Comparison of ENCODE assay signal across 15 cellular contexts in genomic region chr10:29063806-29064644, GRCh38.
A peak's percentile ranks its signal among the peaks of the same experiment; 100 is the strongest.
DNase-seq lines count a peak whose midpoint lies in the region; ATAC-seq and TF ChIP-seq lines count a peak whose summit lies in the region.
"Had no signal": no experiment of that assay in that cellular context is flagged by ENCODE, and none has a peak within 500 bp of the region (broad histone marks: within the 10 kb centered on the region; RNA-seq: fewer than 3 reads in every experiment).

No MANE protein-coding gene starts in this region.

- H2BK20ac ChIP-seq in IMR-90 (ENCODE audit: low read depth, low read length) = 0 out of 2 replicates have a peak overlapping the region, but pooled peaks have one; percentile 23

- no peak overlapping the region for H4K5ac ChIP-seq in IMR-90 (ENCODE audit: low read depth, low read length)

- H3K27ac Mint-ChIP-seq in activated CD4-positive, alpha-beta T cell treated with anti-CD3 and anti-CD28 coated beads for 36 hours = no peak overlapping the region
- H3K27ac Mint-ChIP-seq: activated T-helper 17 cell treated with anti-CD3 and anti-CD28 coated beads, Interleukin-2, amount 50 U/mL, for 72 hours had no signal

- H2AK9ac ChIP-seq in IMR-90 (replicated peaks; ENCODE audit: low read depth, low read length, poor library complexity) = no peak overlapping the region

- no peak overlapping the region for H3K23ac ChIP-seq in IMR-90 (ENCODE audit: low read depth, low read length)

- no peaks in the 10 kb centered on the region for H4K20me1 ChIP-seq in IMR-90 (ENCODE audit: insufficient read depth, low read length)
- H4K20me1 ChIP-seq: BLaER1 had no signal

- in situ Hi-C loops in IMR-90 (cut with MboI; ENCODE audit: low sequenced_read_pairs) (no loop called here), brain microvascular endothelial cell (cut with HindIII; ENCODE audit: low pct_ligation_motif_present, low sequenced_read_pairs) (no loop called here)

- BruUV-seq in IMR-90 (replicated peaks; lab: Mats Ljungman, UMichigan) = no TSS peak

- peak overlapping the region; percentile 49; the same call in 1 of the 2 replicates for H3K4me2 ChIP-seq in IMR-90 (ENCODE audit: low read depth, low read length)
- H3K4me2 ChIP-seq: BLaER1 had no signal

- H3K27ac ChIP-seq in AG04450 (ENCODE audit: low read depth, low read length) = no peak overlapping the region
- H3K27ac ChIP-seq in IMR-90 (ENCODE audit: insufficient read depth, low read length) = no peak overlapping the region
- peak overlapping the region; percentile 47 for H3K27ac ChIP-seq in brain microvascular endothelial cell
- H3K27ac ChIP-seq in mesodermal cell (ENCODE audit: low read depth, low read length, severe bottlenecking) = peak overlapping the region; percentile 66
- H3K27ac ChIP-seq in suprapubic skin = no peak overlapping the region
- H3K27ac ChIP-seq: BLaER1, lower lobe of right lung, pancreas had no signal

- H3K9me3 ChIP-seq in AG04450 (ENCODE audit: control insufficient read depth, insufficient read depth, low read length) = no peaks in the 10 kb centered on the region
- no peaks in the 10 kb centered on the region for H3K9me3 ChIP-seq in IMR-90 (ENCODE audit: control insufficient read depth, insufficient read depth, low read length)
- no peaks in the 10 kb centered on the region for H3K9me3 ChIP-seq in mesodermal cell (ENCODE audit: control insufficient read depth, low read length)
- no peaks in the 10 kb centered on the region for H3K9me3 ChIP-seq in suprapubic skin
- H3K9me3 ChIP-seq: BLaER1, lower lobe of right lung, pancreas had no signal

- H3K9ac ChIP-seq in IMR-90 (ENCODE audit: low read depth, low read length) = no peak overlapping the region
- H3K9ac ChIP-seq: BLaER1 had no signal

- H3K4me1 Mint-ChIP-seq in activated CD4-positive, alpha-beta T cell treated with anti-CD3 and anti-CD28 coated beads for 36 hours = no peaks in the 10 kb centered on the region
- H3K4me1 Mint-ChIP-seq: activated T-helper 17 cell treated with anti-CD3 and anti-CD28 coated beads, Interleukin-2, amount 50 U/mL, for 72 hours had no signal

- no CpG with 5 or more reads among the region's 5 CpGs for WGBS in IMR-90 (ENCODE audit: extremely low coverage in 2 of 2, insufficient read length in 1 of 2), 2 experiments
- 67 to 72% methylated on average over 2 to 4 of the region's 5 CpGs for WGBS in mesodermal cell (ENCODE audit: insufficient coverage in 2 of 2), 2 experiments
- 69% methylated on average over 5 of the region's 5 CpGs for WGBS in suprapubic skin

- 0 out of 3 replicates have a peak overlapping the region, but pooled peaks have one; percentile 8 for H2BK15ac ChIP-seq in IMR-90 (ENCODE audit: low read depth, low read length)

- H4K91ac ChIP-seq in IMR-90 (ENCODE audit: insufficient read depth, low read depth, low read length) = no peak overlapping the region; the same call in 1 of the 2 replicates

- H2AK5ac ChIP-seq in IMR-90 (ENCODE audit: low read depth, low read length) = no peak overlapping the region

- H2AFZ ChIP-seq in IMR-90 (replicated peaks; ENCODE audit: low read length, poor library complexity) = peak overlapping the region; percentile 52

- DNase-seq in AG04450 (ENCODE audit: low read depth, low spot score) (no peak), IMR-90 (peak; percentile 52), brain microvascular endothelial cell (peak; percentile 66), suprapubic skin (ENCODE audit: low spot score in 2 of 2) (no peak)
- DNase-seq in activated CD4-positive, alpha-beta T cell treated with anti-CD3 and anti-CD28 coated beads for 36 hours = no peak
- DNase-seq in stimulated activated CD4-positive, alpha-beta T cell treated with anti-CD3 and anti-CD28 coated beads, Interleukin-15, amount 100 ng/mL, for 24 hours = no peak
- DNase-seq: activated CD4-positive, alpha-beta T cell treated with anti-CD3 and anti-CD28 coated beads for 48 hours; DMS79 treated with DMSO at 0.1 percent for 48 hours; hypothalamus; lower lobe of right lung; pancreas had no signal

- TF ChIP-seq EP300 in suprapubic skin (IDR thresholded peaks at IDR 0.05) = no peak

- H3K27me3 ChIP-seq in AG04450 (ENCODE audit: control insufficient read depth, insufficient read depth, low read length) (peaks cover 2% of the 10 kb centered on the region), IMR-90 (ENCODE audit: control insufficient read depth, insufficient read depth, low read length) (peaks cover 7% of the 10 kb centered on the region), brain microvascular endothelial cell (replicated peaks) (no peaks in the 10 kb centered on the region), suprapubic skin (peaks cover 9% of the 10 kb centered on the region)
- H3K27me3 ChIP-seq: BLaER1, pancreas had no signal

- CTCF ChIA-PET in AG04450 (lab: Charles Lee) = interaction anchor here (1.1 kb wide), 1 partner anchor 11 kb away, joined by 4 read pairs; no protein-coding TSS in a partner anchor
- CTCF ChIA-PET in IMR-90 (lab: Yijun Ruan, JAX) = interaction anchor here (1.4 kb wide), 1 partner anchor 387 kb away, joined by 3 read pairs; the partner anchor contains the start of gene BAMBI
- CTCF ChIA-PET in activated CD4-positive, alpha-beta T cell treated with anti-CD3 and anti-CD28 coated beads for 36 hours (lab: Charles Lee) = no interaction called here

- TF ChIP-seq POLR2A in IMR-90 (IDR thresholded peaks at IDR 0.05; ENCODE audit: low read depth, low read length) (no peak), suprapubic skin (IDR thresholded peaks at IDR 0.05) (no peak)

- dilution Hi-C loops in IMR-90 (cut with HindIII; ENCODE audit: low sequenced_read_pairs, unreplicated experiment) = no loop called here

- ATAC-seq in IMR-90 (ENCODE audit: low read depth) = peak; percentile 88
- ATAC-seq in activated CD4-positive, alpha-beta T cell treated with anti-CD3 and anti-CD28 coated beads for 36 hours = no peak
- no peak for ATAC-seq in GM21737 (IDR thresholded peaks at IDR 0.05; ENCODE audit: unreplicated experiment)
- ATAC-seq: activated T-helper 17 cell treated with anti-CD3 and anti-CD28 coated beads, Interleukin-2, amount 50 U/mL, for 72 hours; lower lobe of right lung had no signal

- H2BK120ac ChIP-seq in IMR-90 (ENCODE audit: low read depth, low read length) = peak overlapping the region; percentile 40; the same call in 1 of the 2 replicates

- intact Hi-C loops in IMR-90 (cut with micrococcal nuclease) = loop anchor here (2.0 kb wide), 1 partner anchor 69 kb away; no protein-coding TSS in a partner anchor
- intact Hi-C loops in activated CD4-positive, alpha-beta T cell treated with anti-CD3 and anti-CD28 coated beads for 36 hours (cut with DNase I, micrococcal nuclease) = no loop called here

- H3K36me3 Mint-ChIP-seq in activated CD4-positive, alpha-beta T cell treated with anti-CD3 and anti-CD28 coated beads for 36 hours (ENCODE audit: low read depth) = no peaks in the 10 kb centered on the region

- H3K36me3 ChIP-seq in IMR-90 (ENCODE audit: control insufficient read depth, insufficient read depth, low read length) = no peaks in the 10 kb centered on the region
- no peaks in the 10 kb centered on the region for H3K36me3 ChIP-seq in brain microvascular endothelial cell (replicated peaks)
- H3K36me3 ChIP-seq in mesodermal cell (ENCODE audit: control insufficient read depth, insufficient read depth, low read length) = no peaks in the 10 kb centered on the region
- H3K36me3 ChIP-seq in suprapubic skin = no peaks in the 10 kb centered on the region
- H3K36me3 ChIP-seq: BLaER1, lower lobe of right lung, pancreas had no signal

- no peak overlapping the region for H3K4me3 Mint-ChIP-seq in activated CD4-positive, alpha-beta T cell treated with anti-CD3 and anti-CD28 coated beads for 36 hours
- H3K4me3 Mint-ChIP-seq: activated T-helper 17 cell treated with anti-CD3 and anti-CD28 coated beads, Interleukin-2, amount 50 U/mL, for 72 hours had no signal

- H4K8ac ChIP-seq in IMR-90 (ENCODE audit: low read depth in 2 of 2, low read length in 2 of 2) = peak overlapping the region in 1 of 2 experiments; percentile 54; a peak in 1 of 4 replicates

- no peaks in the 10 kb centered on the region for H3K27me3 Mint-ChIP-seq in activated CD4-positive, alpha-beta T cell treated with anti-CD3 and anti-CD28 coated beads for 36 hours

- H3K9me1 ChIP-seq in IMR-90 (ENCODE audit: insufficient read depth, low read length) = no peaks in the 10 kb centered on the region

- peak overlapping the region; percentile 2 for H2BK5ac ChIP-seq in IMR-90 (ENCODE audit: low read depth, low read length, poor library complexity, severe bottlenecking)

- peak; percentile 43 for TF ChIP-seq RAD21 in IMR-90 (IDR thresholded peaks at IDR 0.05; ENCODE audit: low read length)

- TF ChIP-seq CTCF in AG04450 (IDR thresholded peaks at IDR 0.05; ENCODE audit: low read depth, low read length) = peak; percentile 23; the same call in 1 of the 2 replicates
- TF ChIP-seq CTCF in IMR-90 (conservative IDR thresholded peaks at IDR 0.05; ENCODE audit: low read depth, low read length) = peak; percentile 24; the same call in 1 of the 2 replicates
- TF ChIP-seq CTCF in brain microvascular endothelial cell (IDR thresholded peaks at IDR 0.05; ENCODE audit: low read depth, low read length, missing control alignments) = peak; percentile 12
- no peak for TF ChIP-seq CTCF in suprapubic skin (IDR thresholded peaks at IDR 0.05)

- no peak overlapping the region for H3K56ac ChIP-seq in IMR-90 (ENCODE audit: extremely low read depth, insufficient read depth, low read length)

- no peaks in the 10 kb centered on the region for H3K79me1 ChIP-seq in IMR-90 (ENCODE audit: low read depth in 1 of 2, low read length in 2 of 2)

- H3K4me1 ChIP-seq in IMR-90 (ENCODE audit: control insufficient read depth, insufficient read depth, low read length) = peaks cover 4% of the 10 kb centered on the region; the same call in 1 of the 2 replicates
- peaks cover 25% of the 10 kb centered on the region for H3K4me1 ChIP-seq in mesodermal cell (ENCODE audit: control insufficient read depth, insufficient read depth, low read length, poor library complexity, severe bottlenecking)
- peaks cover 4% of the 10 kb centered on the region for H3K4me1 ChIP-seq in suprapubic skin
- H3K4me1 ChIP-seq: BLaER1, lower lobe of right lung, pancreas had no signal

- no peak overlapping the region for H3K14ac ChIP-seq in IMR-90 (replicated peaks; ENCODE audit: low read depth, low read length)

- H3K4ac ChIP-seq in IMR-90 (ENCODE audit: low read depth, low read length) = no peak overlapping the region

- H3K9me3 Mint-ChIP-seq in activated CD4-positive, alpha-beta T cell treated with anti-CD3 and anti-CD28 coated beads for 36 hours (ENCODE audit: low read depth) = no peaks in the 10 kb centered on the region
- H3K9me3 Mint-ChIP-seq: activated T-helper 17 cell treated with anti-CD3 and anti-CD28 coated beads, Interleukin-2, amount 50 U/mL, for 72 hours had no signal

- no peak overlapping the region for H3K4me3 ChIP-seq in AG04450 (ENCODE audit: low read depth, low read length)
- no peak overlapping the region for H3K4me3 ChIP-seq in IMR-90 (ENCODE audit: insufficient read depth, low read depth, low read length)
- no peak overlapping the region for H3K4me3 ChIP-seq in brain microvascular endothelial cell (ENCODE audit: low read depth, low read length)
- no peak overlapping the region for H3K4me3 ChIP-seq in mesodermal cell (ENCODE audit: extremely low read depth, insufficient read depth, low read length, poor library complexity, severe bottlenecking)
- no peak overlapping the region for H3K4me3 ChIP-seq in suprapubic skin
- H3K4me3 ChIP-seq: BLaER1, lower lobe of right lung, pancreas had no signal

- no peak overlapping the region for H3K18ac ChIP-seq in IMR-90 (ENCODE audit: low read depth, low read length)

- POLR2A ChIA-PET in AG04450 (lab: Yijun Ruan, JAX) = no interaction called here
- POLR2A ChIA-PET in IMR-90 (lab: Charles Lee; ENCODE audit: unreplicated experiment) = no interaction called here
- POLR2A ChIA-PET in activated CD4-positive, alpha-beta T cell treated with anti-CD3 and anti-CD28 coated beads for 36 hours (lab: Charles Lee) = no interaction called here

Comparison
In these comparisons a context has a peak if more than half of its experiments do, and no peak if none do; other contexts are left out.
1. DNase-seq: peak in IMR-90 (single experiment) and brain microvascular endothelial cell (single experiment); none in AG04450 (single experiment), activated CD4-positive, alpha-beta T cell treated with anti-CD3 and anti-CD28 coated beads for 36 hours (single experiment), suprapubic skin (0 of 2) and stimulated activated CD4-positive, alpha-beta T cell treated with anti-CD3 and anti-CD28 coated beads, Interleukin-15, amount 100 ng/mL, for 24 hours (single experiment).
2. H3K27ac ChIP-seq: peak in brain microvascular endothelial cell (single experiment) and mesodermal cell (single experiment); none in AG04450 (single experiment), IMR-90 (single experiment) and suprapubic skin (single experiment).
3. CTCF ChIP-seq: peak in AG04450 (single experiment), IMR-90 (single experiment) and brain microvascular endothelial cell (single experiment); none in suprapubic skin (0 of 2).